In the genomic region with DNA sequence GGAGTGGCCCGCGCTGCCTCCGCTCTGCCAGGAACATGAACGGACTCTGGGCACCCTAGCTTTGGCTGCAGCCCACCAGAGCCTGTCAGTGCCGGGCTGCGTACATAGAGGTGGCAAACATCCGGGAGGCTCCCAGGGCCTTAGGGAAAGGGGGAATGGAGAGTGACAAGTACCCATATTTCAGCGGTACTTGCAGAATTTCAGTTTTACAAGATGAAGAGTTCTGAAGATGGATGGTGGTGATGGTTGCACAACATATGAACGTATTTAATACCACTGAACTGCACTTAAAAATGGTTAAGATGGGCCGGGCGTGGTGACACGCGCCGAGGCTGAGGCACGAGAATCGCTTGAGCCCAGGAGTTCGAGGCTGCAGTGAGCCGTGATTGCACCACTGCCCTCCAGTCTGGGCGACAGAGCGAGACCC, we compare ENCODE assay signal across 8 cellular contexts. TPM values are rescaled to one million over a fixed set of nuclear protein-coding genes. Genes with fewer than 3 reads are reported as not detected.
A peak's percentile ranks its signal among the peaks of the same experiment; 100 is the strongest.
DNase-seq lines count a peak whose midpoint lies in the region; ATAC-seq and TF ChIP-seq lines count a peak whose summit lies in the region.

No MANE protein-coding gene starts in this region.

- H3K9ac ChIP-seq in Karpas-422 (ENCODE audit: low read length) (peak overlapping the region; percentile 97), colonic mucosa (ENCODE audit: low read depth in 2 of 2, low read length in 2 of 2) (peak overlapping the region; percentile 82 to 90)

- no peak for DNase-seq in BJ (ENCODE audit: low read depth)
- DNase-seq in Karpas-422 = no peak
- DNase-seq in colonic mucosa = no peak
- no peak for DNase-seq in naive thymus-derived CD8-positive, alpha-beta T cell
- DNase-seq in GF-D8 (lab: John Stamatoyannopoulos, UW) = no peak
- no peak for DNase-seq in stimulated activated CD4-positive, alpha-beta T cell treated with anti-CD3 and anti-CD28 coated beads, Interleukin-1b, Interleukin-23, amount 100 ng/mL, for 48 hours
- DNase-seq in posterior cingulate gyrus = no peak

- peak overlapping the region; percentile 84 for H3K4me2 ChIP-seq in Karpas-422 (ENCODE audit: low read depth, low read length, poor library complexity, severe bottlenecking)

- peaks cover 16 to 34% (median 26%) of the 10 kb centered on the region in 4 donors for H3K4me1 Mint-ChIP-seq in naive thymus-derived CD8-positive, alpha-beta T cell

- H3K27ac Mint-ChIP-seq in naive thymus-derived CD8-positive, alpha-beta T cell = peak overlapping the region; percentile 93 to 99 (median 98)

- no peaks in the 10 kb centered on the region for H3K9me3 Mint-ChIP-seq in naive thymus-derived CD8-positive, alpha-beta T cell

- H4K20me1 ChIP-seq in Karpas-422 (ENCODE audit: insufficient read depth, low read depth, low read length) = peaks cover 50% of the 10 kb centered on the region

- POLR2A ChIA-PET in BJ (lab: Charles Lee) = no interaction called here
- POLR2A ChIA-PET in naive thymus-derived CD8-positive, alpha-beta T cell (lab: Charles Lee) = interaction anchor here (0.7 to 5.8 kb wide), 13 partner anchors 8 to 462 kb away, joined by 3 to 80 read pairs (median 4); partner anchors contain the start of genes BOLA3, MOB1A, STAMBP and TPRKB

- no peak for TF ChIP-seq CTCF in BJ (IDR thresholded peaks at IDR 0.05; ENCODE audit: insufficient read depth, low read depth, low read length)
- TF ChIP-seq CTCF in colonic mucosa (IDR thresholded peaks at IDR 0.05) = no peak

- peaks cover 0 to 3% (median 0%) of the 10 kb centered on the region in 5 donors for H3K27me3 Mint-ChIP-seq in naive thymus-derived CD8-positive, alpha-beta T cell

- H3K4me3 ChIP-seq in BJ (ENCODE audit: low read depth, low read length) (peak overlapping the region; percentile 100), Karpas-422 (ENCODE audit: low read length) (peak overlapping the region; percentile 93), colonic mucosa (peak overlapping the region; percentile 94)

- no peaks in the 10 kb centered on the region for H3K9me2 ChIP-seq in Karpas-422 (replicated peaks; ENCODE audit: insufficient read depth, low read length)

- H3K4me3 Mint-ChIP-seq in naive thymus-derived CD8-positive, alpha-beta T cell = peak overlapping the region; percentile 95 to 100 (median 98)

- H2AFZ ChIP-seq in Karpas-422 (ENCODE audit: low read length) = no peak overlapping the region

- H3K36me3 Mint-ChIP-seq in naive thymus-derived CD8-positive, alpha-beta T cell = peaks cover 0 to 5% (median 0%) of the 10 kb centered on the region in 3 donors

- H3K4me1 ChIP-seq in Karpas-422 (ENCODE audit: low read length) (peaks cover 44% of the 10 kb centered on the region), colonic mucosa (no peaks in the 10 kb centered on the region)

- no peaks in the 10 kb centered on the region for H3K9me3 ChIP-seq in Karpas-422 (ENCODE audit: low read length)
- H3K9me3 ChIP-seq in colonic mucosa = no peaks in the 10 kb centered on the region

- peaks cover 62% of the 10 kb centered on the region for H3K79me2 ChIP-seq in Karpas-422 (ENCODE audit: low read length)

- peak; percentile 0 to 1 for ATAC-seq in naive thymus-derived CD8-positive, alpha-beta T cell
- ATAC-seq in HG03520 (IDR thresholded peaks at IDR 0.05; ENCODE audit: unreplicated experiment) = no peak

- intact Hi-C loops in colonic mucosa (cut with DNase I) = no loop called here
- intact Hi-C loops in posterior cingulate gyrus (cut with DNase I) = no loop called here

- CTCF ChIA-PET in BJ (lab: Yijun Ruan, JAX) = interaction anchor here (0.9 to 2.1 kb wide), 12 partner anchors 8 to 375 kb away, joined by 3 to 10 read pairs (median 4); partner anchors contain the start of gene MOB1A

- H3K36me3 ChIP-seq in BJ (ENCODE audit: control insufficient read depth, insufficient read depth, low read length) = peaks cover 2% of the 10 kb centered on the region
- H3K36me3 ChIP-seq in Karpas-422 (ENCODE audit: insufficient read depth, low read length) = peaks cover 48% of the 10 kb centered on the region
- H3K36me3 ChIP-seq in colonic mucosa = no peaks in the 10 kb centered on the region

- H3K27ac ChIP-seq in Karpas-422 (ENCODE audit: low read length) = peak overlapping the region; percentile 89
- H3K27ac ChIP-seq in colonic mucosa = peak overlapping the region; percentile 95

- no peaks in the 10 kb centered on the region for H3K27me3 ChIP-seq in BJ (ENCODE audit: control insufficient read depth, insufficient read depth, low read length)
- H3K27me3 ChIP-seq in Karpas-422 (ENCODE audit: low read length) = no peaks in the 10 kb centered on the region
- no peaks in the 10 kb centered on the region for H3K27me3 ChIP-seq in colonic mucosa

RNA-seq across cellular contexts. Expression of gene MTHFD2, which starts 0.9 kb away (rescaled TPM):
- polyA plus RNA-seq in BJ (2011; rRNA removed) = 282 and 380 TPM in 2 replicates
- 200 and 277 TPM in 2 replicates for polyA minus RNA-seq in BJ (2011; rRNA and poly(A)+ RNA removed)
- total RNA-seq in Karpas-422 (2014; rRNA removed; shearing (Covaris generic); ENCODE audit: low replicate concordance) = 710 and 714 TPM in 2 replicates
- 10 to 100 TPM; 44.9 to 89.2 TPM for total RNA-seq in colonic mucosa
- 10 to 100 TPM; 37.3 to 38.1 TPM for total RNA-seq in naive thymus-derived CD8-positive, alpha-beta T cell
- polyA plus RNA-seq in naive thymus-derived CD8-positive, alpha-beta T cell = 1 to 10 TPM; 4.8 to 5.9 (median 5.4) TPM

RNA-seq across cellular contexts. Expression of gene MOB1A, which starts 20.6 kb away (rescaled TPM):
- polyA plus RNA-seq in BJ (2011; rRNA removed) = 19.1 and 42.8 TPM in 2 replicates
- polyA minus RNA-seq in BJ (2011; rRNA and poly(A)+ RNA removed) = 23.2 and 28.7 TPM in 2 replicates
- 221 and 542 TPM in 2 replicates for total RNA-seq in Karpas-422 (2014; rRNA removed; shearing (Covaris generic); ENCODE audit: low replicate concordance)
- total RNA-seq in colonic mucosa = 100 to 1,000 TPM; 124 to 160 TPM
- 100 to 1,000 TPM; 137 to 160 TPM for total RNA-seq in naive thymus-derived CD8-positive, alpha-beta T cell
- 100 to 1,000 TPM; 111 to 152 (median 145) TPM for polyA plus RNA-seq in naive thymus-derived CD8-positive, alpha-beta T cell

RNA-seq across cellular contexts. Expression of gene BOLA3, which starts 51.6 kb away (rescaled TPM):
- polyA plus RNA-seq in BJ (2011; rRNA removed) = 11.4 and 35.9 TPM in 2 replicates
- polyA minus RNA-seq in BJ (2011; rRNA and poly(A)+ RNA removed) = 2.1 and 3.1 TPM in 2 replicates
- 37.3 and 120 TPM in 2 replicates for total RNA-seq in Karpas-422 (2014; rRNA removed; shearing (Covaris generic); ENCODE audit: low replicate concordance)
- 10 to 100 TPM; 44.8 to 95.1 TPM for total RNA-seq in colonic mucosa
- total RNA-seq in naive thymus-derived CD8-positive, alpha-beta T cell = 10 to 100 TPM; 13.3 to 13.5 TPM
- polyA plus RNA-seq in naive thymus-derived CD8-positive, alpha-beta T cell = 10 to 100 TPM; 59.9 to 78.5 (median 68.3) TPM
